In genomic region chr22:29414951-29415591, GRCh38 we compare ENCODE assay signal across 8 cellular contexts. TPM values are rescaled to one million over a fixed set of nuclear protein-coding genes. Genes with fewer than 3 reads are reported as not detected.
DNase-seq lines count a peak whose midpoint lies in the region; ATAC-seq and TF ChIP-seq lines count a peak whose summit lies in the region.
"Not testable (repeated sequence)": the region's sequence is repeated elsewhere in the genome, so short reads cannot be mapped to it uniquely, and the experiment has no call there.
"Had no signal": no experiment of that assay in that cellular context is flagged by ENCODE, and none has a peak within 500 bp of the region (broad histone marks: within the 10 kb centered on the region; RNA-seq: fewer than 3 reads in every experiment).

No MANE protein-coding gene starts in this region.

- H3K36me3 Mint-ChIP-seq in activated CD4-positive, alpha-beta T cell treated with anti-CD3 and anti-CD28 coated beads for 36 hours (ENCODE audit: low read depth); activated naive CD8-positive, alpha-beta T cell; naive thymus-derived CD8-positive, alpha-beta T cell: not testable (repeated sequence)

- POLR2A ChIA-PET in activated CD4-positive, alpha-beta T cell treated with anti-CD3 and anti-CD28 coated beads for 36 hours (lab: Charles Lee), result not testable (repeated sequence)
- POLR2A ChIA-PET in naive thymus-derived CD8-positive, alpha-beta T cell (lab: Charles Lee), result interaction anchor here (0.6 to 0.9 kb wide), 2 partner anchors 27 to 44 kb away, joined by 3 to 4 read pairs; partner anchors contain the start of gene AP1B1

- peak; percentile 4 for DNase-seq in NCI-H748 (lab: John Stamatoyannopoulos, UW; ENCODE audit: unreplicated experiment)
- peak; percentile 71 for DNase-seq in activated CD4-positive, alpha-beta T cell treated with anti-CD3 and anti-CD28 coated beads for 36 hours
- DNase-seq in fibroblast of villous mesenchyme (ENCODE audit: low read depth), result peak; percentile 63
- peak; percentile 8 to 76 (median 52) for DNase-seq in naive thymus-derived CD8-positive, alpha-beta T cell
- peak; percentile 31 to 55 (median 37) for DNase-seq in stimulated activated CD4-positive, alpha-beta T cell treated with anti-CD3 and anti-CD28 coated beads, TNF-alpha, amount 100 ng/mL, for 4 hours (ENCODE audit: low read depth in 3 of 3)

- H3K4me1 Mint-ChIP-seq in activated CD4-positive, alpha-beta T cell treated with anti-CD3 and anti-CD28 coated beads for 36 hours, result peaks cover 22% of the 10 kb centered on the region
- H3K4me1 Mint-ChIP-seq in activated naive CD8-positive, alpha-beta T cell (ENCODE audit: low read depth), result peaks cover 19% of the 10 kb centered on the region
- peaks cover 9 to 36% (median 24%) of the 10 kb centered on the region in 4 donors for H3K4me1 Mint-ChIP-seq in naive thymus-derived CD8-positive, alpha-beta T cell

- peak overlapping the region; percentile 99 for H3K27ac Mint-ChIP-seq in activated CD4-positive, alpha-beta T cell treated with anti-CD3 and anti-CD28 coated beads for 36 hours
- peak overlapping the region; percentile 95 for H3K27ac Mint-ChIP-seq in activated naive CD8-positive, alpha-beta T cell
- peak overlapping the region; percentile 95 to 99 (median 98) for H3K27ac Mint-ChIP-seq in naive thymus-derived CD8-positive, alpha-beta T cell

- ATAC-seq in GM21381 (IDR thresholded peaks at IDR 0.05; ENCODE audit: unreplicated experiment), result peak; percentile 43
- peak; percentile 81 for ATAC-seq in activated CD4-positive, alpha-beta T cell treated with anti-CD3 and anti-CD28 coated beads for 36 hours
- ATAC-seq in naive thymus-derived CD8-positive, alpha-beta T cell, result peak; percentile 84 to 87

- not testable (repeated sequence) for TF ChIP-seq CTCF in fibroblast of villous mesenchyme (IDR thresholded peaks at IDR 0.05; ENCODE audit: insufficient read depth, low read depth, low read length)

- CTCF ChIA-PET in activated CD4-positive, alpha-beta T cell treated with anti-CD3 and anti-CD28 coated beads for 36 hours (lab: Charles Lee), result not testable (repeated sequence)

- peak overlapping the region; percentile 60 for H3K4me3 ChIP-seq in fibroblast of villous mesenchyme (ENCODE audit: low read depth, low read length)

- not testable (repeated sequence) for H3K27me3 Mint-ChIP-seq in activated CD4-positive, alpha-beta T cell treated with anti-CD3 and anti-CD28 coated beads for 36 hours; activated naive CD8-positive, alpha-beta T cell; naive thymus-derived CD8-positive, alpha-beta T cell

- H3K4me3 Mint-ChIP-seq in activated CD4-positive, alpha-beta T cell treated with anti-CD3 and anti-CD28 coated beads for 36 hours, result peak overlapping the region; percentile 93
- peak overlapping the region; percentile 76 for H3K4me3 Mint-ChIP-seq in activated naive CD8-positive, alpha-beta T cell
- peak overlapping the region; percentile 86 to 97 (median 94) for H3K4me3 Mint-ChIP-seq in naive thymus-derived CD8-positive, alpha-beta T cell

- intact Hi-C loops in activated CD4-positive, alpha-beta T cell treated with anti-CD3 and anti-CD28 coated beads for 36 hours (cut with DNase I, micrococcal nuclease), result loop anchor here (1.0 kb wide), 5 partner anchors 27 to 352 kb away; partner anchors contain the start of genes AP1B1 (in 2 of the 2), NF2 (in 1 of the 2), NIPSNAP1 (in 1 of the 2) and THOC5 (in 1 of the 2)

- not testable (repeated sequence) for H3K9me3 Mint-ChIP-seq in activated CD4-positive, alpha-beta T cell treated with anti-CD3 and anti-CD28 coated beads for 36 hours (ENCODE audit: low read depth); activated naive CD8-positive, alpha-beta T cell (ENCODE audit: low read depth); naive thymus-derived CD8-positive, alpha-beta T cell

RNA-seq across cellular contexts. Expression of gene RFPL1, which starts 23.3 kb away (rescaled TPM):
- total RNA-seq in activated CD4-positive, alpha-beta T cell treated with anti-CD3 and anti-CD28 coated beads for 36 hours, result not detected
- total RNA-seq in fibroblast of villous mesenchyme, result not detected in 2 replicates
- total RNA-seq in naive thymus-derived CD8-positive, alpha-beta T cell, result not detected
- polyA plus RNA-seq in naive thymus-derived CD8-positive, alpha-beta T cell, result under 1 TPM in 1 of 3 donors, not detected in 2; 0.11 TPM
- total RNA-seq: cardiac septum had no signal

RNA-seq across cellular contexts. Expression of gene AP1B1, which starts 26.7 kb away (rescaled TPM):
- total RNA-seq in activated CD4-positive, alpha-beta T cell treated with anti-CD3 and anti-CD28 coated beads for 36 hours, result 10 to 100 TPM; 56.6 to 59.9 TPM
- total RNA-seq in fibroblast of villous mesenchyme, result 64.7 and 65.6 TPM in 2 replicates
- 10 to 100 TPM; 44.7 to 45.3 TPM for total RNA-seq in naive thymus-derived CD8-positive, alpha-beta T cell
- polyA plus RNA-seq in naive thymus-derived CD8-positive, alpha-beta T cell, result 10 to 100 TPM; 10.9 to 19.8 (median 11.3) TPM

Comparison
In these comparisons a context has a peak if more than half of its experiments do, and no peak if none do; other contexts are left out.
1. Peak in every context shown above with its lines: DNase-seq, ATAC-seq and H3K4me3 ChIP-seq.
2. DNase-seq: peak in every context shown above with its lines; median percentile 71 in activated CD4-positive, alpha-beta T cell treated with anti-CD3 and anti-CD28 coated beads for 36 hours; 63 in fibroblast of villous mesenchyme; 52 in naive thymus-derived CD8-positive, alpha-beta T cell; 37 in stimulated activated CD4-positive, alpha-beta T cell treated with anti-CD3 and anti-CD28 coated beads, TNF-alpha, amount 100 ng/mL, for 4 hours; 4 in NCI-H748.